Comparison of ENCODE assay signal across 1 cellular context in genomic region chr22:37633082-37633692, GRCh38.
TF ChIP-seq lines count a peak whose summit lies in the region.

No MANE protein-coding gene starts in this region.

TF ChIP-seq in HEK293, 187 proteins besides CTCF, POLR2A, EP300 and RAD21 (continued from another document):
- no peak for TF ChIP-seq ZNF580 (tag by site-specific recombination; IDR thresholded peaks at IDR 0.05)
- no peak for TF ChIP-seq ZNF701 (tag by site-specific recombination; IDR thresholded peaks at IDR 0.05)
- no peak for TF ChIP-seq ZNF114 (tag by site-specific recombination; IDR thresholded peaks at IDR 0.05)
- no peak for TF ChIP-seq ZBTB49 (tag by site-specific recombination; IDR thresholded peaks at IDR 0.05; ENCODE audit: low read depth)
TF ChIP-seq in HEK293: peak in this region for 0.
